In genomic region chr6:149855040-149855654, GRCh38 we compare ENCODE assay signal across 10 cellular contexts. TPM values are rescaled to one million over a fixed set of nuclear protein-coding genes. Genes with fewer than 3 reads are reported as not detected.
A peak's percentile ranks its signal among the peaks of the same experiment; 100 is the strongest.
DNase-seq lines count a peak whose midpoint lies in the region; ATAC-seq, FAIRE-seq and TF ChIP-seq lines count a peak whose summit lies in the region.
"Had no signal": no experiment of that assay in that cellular context is flagged by ENCODE, and none has a peak within 500 bp of the region (broad histone marks: within the 10 kb centered on the region; RNA-seq: fewer than 3 reads in every experiment).

No MANE protein-coding gene starts in this region.

- H3K36me3 ChIP-seq in esophagus squamous epithelium (peaks cover 0 to 14% (median 0%) of the 10 kb centered on the region in 3 donors), trophoblast cell (ENCODE audit: control insufficient read depth in 1 of 2, insufficient read depth in 2 of 2, low read length in 2 of 2) (no peaks in the 10 kb centered on the region)

- H3K23ac ChIP-seq in trophoblast cell (ENCODE audit: low read length), result no peak overlapping the region

- no peak for TF ChIP-seq POLR2A in esophagus squamous epithelium (IDR thresholded peaks at IDR 0.05)

- H4K8ac ChIP-seq in trophoblast cell (ENCODE audit: low read depth, low read length), result no peak overlapping the region

- H3K4ac ChIP-seq in trophoblast cell (ENCODE audit: low read depth, low read length), result no peak overlapping the region

- H3K4me3 ChIP-seq in esophagus squamous epithelium, result peak overlapping the region in 1 of 4 donors; percentile 36
- H3K4me3 ChIP-seq in trophoblast cell (ENCODE audit: low read depth, low read length), result no peak overlapping the region
- H3K4me3 ChIP-seq: body of pancreas had no signal

- FAIRE-seq in RCC 7860 (lab: Jason Lieb, UNC), result no peak

- no peaks in the 10 kb centered on the region for H3K27me3 ChIP-seq in esophagus squamous epithelium
- no peaks in the 10 kb centered on the region for H3K27me3 ChIP-seq in trophoblast cell (ENCODE audit: insufficient read depth, low read length)
- H3K27me3 ChIP-seq: body of pancreas had no signal

- no peaks in the 10 kb centered on the region for H3K79me2 ChIP-seq in trophoblast cell (ENCODE audit: control insufficient read depth, insufficient read depth, low read length, poor library complexity)

- H2BK120ac ChIP-seq in trophoblast cell (ENCODE audit: insufficient read depth, low read length, poor library complexity), result no peak overlapping the region

- peaks cover 4% of the 10 kb centered on the region for H3K79me1 ChIP-seq in trophoblast cell (ENCODE audit: low read length)

- no peak for TF ChIP-seq CTCF in esophagus squamous epithelium (IDR thresholded peaks at IDR 0.05)
- TF ChIP-seq CTCF in glutamatergic neuron (IDR thresholded peaks at IDR 0.05; ENCODE audit: partially characterized antibody, unreplicated experiment), result no peak

- DNase-seq in ELR (ENCODE audit: low read depth) (peak; percentile 97), RCC 7860 (ENCODE audit: low spot score) (peak; percentile 72), esophagus squamous epithelium (lab: John Stamatoyannopoulos, UW) (no peak), trophoblast cell (peak; percentile 94 to 95), NCI-H2029 treated with DMSO at 0.1 percent for 48 hours (lab: John Stamatoyannopoulos, UW) (no peak), epidermal melanocyte (ENCODE audit: insufficient read length, low spot score) (no peak), glutamatergic neuron (no peak)
- DNase-seq: activated CD8-positive, alpha-beta T cell treated with anti-CD3 and anti-CD28 coated beads, Interleukin-2, amount 10 ng/mL, durations not matched to agents 7 days and 5 days had no signal

- no peak overlapping the region for H3K27ac Mint-ChIP-seq in glutamatergic neuron (ENCODE audit: unreplicated experiment)
- H3K27ac Mint-ChIP-seq: activated CD8-positive, alpha-beta T cell treated with anti-CD3 and anti-CD28 coated beads, Interleukin-2, amount 10 ng/mL, durations not matched to agents 7 days and 5 days had no signal

- no peak overlapping the region for H2AK5ac ChIP-seq in trophoblast cell (ENCODE audit: low read length)

- H3K27me3 Mint-ChIP-seq in glutamatergic neuron (ENCODE audit: unreplicated experiment), result no peaks in the 10 kb centered on the region

- H3K4me1 Mint-ChIP-seq in glutamatergic neuron (ENCODE audit: low read depth, unreplicated experiment), result no peaks in the 10 kb centered on the region

- H4K91ac ChIP-seq in trophoblast cell (ENCODE audit: low read depth, low read length), result no peak overlapping the region

- H2BK5ac ChIP-seq in trophoblast cell (ENCODE audit: low read depth, low read length, poor library complexity), result peak overlapping the region; percentile 10

- H3K9me3 ChIP-seq in esophagus squamous epithelium (no peaks in the 10 kb centered on the region), trophoblast cell (ENCODE audit: insufficient read depth, low read depth, low read length) (no peaks in the 10 kb centered on the region)
- H3K9me3 ChIP-seq: body of pancreas had no signal

- peak overlapping the region; percentile 49 for H3K4me2 ChIP-seq in trophoblast cell (ENCODE audit: low read length)

- H2BK12ac ChIP-seq in trophoblast cell (ENCODE audit: low read length), result no peak overlapping the region

- no peak for ATAC-seq in HG03521 (IDR thresholded peaks at IDR 0.05; ENCODE audit: unreplicated experiment)
- ATAC-seq: activated CD8-positive, alpha-beta T cell treated with anti-CD3 and anti-CD28 coated beads, Interleukin-2, amount 10 ng/mL, durations not matched to agents 7 days and 5 days; body of pancreas had no signal

- H3K14ac ChIP-seq in trophoblast cell (ENCODE audit: low read length), result no peak overlapping the region

- no peak overlapping the region for H4K12ac ChIP-seq in trophoblast cell (ENCODE audit: low read depth, low read length)

- H3K36me3 Mint-ChIP-seq in glutamatergic neuron (ENCODE audit: unreplicated experiment), result peaks cover 9% of the 10 kb centered on the region

- no peaks in the 10 kb centered on the region for H3K9me3 Mint-ChIP-seq in glutamatergic neuron (ENCODE audit: unreplicated experiment)

- no peak overlapping the region for H3K4me3 Mint-ChIP-seq in glutamatergic neuron (ENCODE audit: unreplicated experiment)
- H3K4me3 Mint-ChIP-seq: activated CD8-positive, alpha-beta T cell treated with anti-CD3 and anti-CD28 coated beads, Interleukin-2, amount 10 ng/mL, durations not matched to agents 7 days and 5 days had no signal

- H3K9ac ChIP-seq in trophoblast cell (ENCODE audit: low read length), result no peak overlapping the region

- no peak overlapping the region for H2AFZ ChIP-seq in trophoblast cell (ENCODE audit: insufficient read depth, low read length, poor library complexity)

- intact Hi-C loops in esophagus squamous epithelium (cut with DNase I), result no loop called here

- peak overlapping the region; percentile 72 to 89 (median 78) for H3K27ac ChIP-seq in esophagus squamous epithelium
- peak overlapping the region; percentile 65 for H3K27ac ChIP-seq in trophoblast cell (ENCODE audit: low read depth, low read length)
- H3K27ac ChIP-seq: body of pancreas had no signal

- no peak overlapping the region for H3K18ac ChIP-seq in trophoblast cell (ENCODE audit: low read length)

- H3K4me1 ChIP-seq in esophagus squamous epithelium (peaks cover 6 to 89% (median 27%) of the 10 kb centered on the region in 3 donors), trophoblast cell (ENCODE audit: control insufficient read depth in 1 of 2, insufficient read depth in 2 of 2, low read length in 2 of 2) (peaks cover 11 to 12% of the 10 kb centered on the region in 2 experiments)

- WGBS in esophagus squamous epithelium, 2 donors, result 44 to 51% methylated on average over 5 of the region's 5 CpGs
- WGBS in trophoblast cell (ENCODE audit: extremely low coverage, insufficient coverage, insufficient read length), result no CpG with 5 or more reads among the region's 5 CpGs

RNA-seq across cellular contexts. Expression of gene LRP11, which starts 9.0 kb away (rescaled TPM):
- 10 to 100 TPM; 40.2 to 74.9 (median 58.4) TPM for total RNA-seq in esophagus squamous epithelium
- 6.9 TPM in 2 replicates for polyA plus RNA-seq in trophoblast cell (2013)
- total RNA-seq in glutamatergic neuron (ENCODE audit: unreplicated experiment), result 10.8 TPM

RNA-seq across cellular contexts. Expression of gene RAET1E, which starts 42.8 kb away (rescaled TPM):
- total RNA-seq in esophagus squamous epithelium (10 to 100 TPM; 50.1 to 90.1 (median 67.9) TPM), glutamatergic neuron (ENCODE audit: unreplicated experiment) (not detected)
- polyA plus RNA-seq in trophoblast cell (2013), result not detected in 2 replicates
- total RNA-seq: activated CD8-positive, alpha-beta T cell treated with anti-CD3 and anti-CD28 coated beads, Interleukin-2, amount 10 ng/mL, durations not matched to agents 7 days and 5 days; body of pancreas had no signal

Comparison
In these comparisons a context has a peak if more than half of its experiments do, and no peak if none do; other contexts are left out.
1. DNase-seq: peak in ELR (single experiment), RCC 7860 (single experiment) and trophoblast cell (2 of 2); none in esophagus squamous epithelium (single experiment), NCI-H2029 treated with DMSO at 0.1 percent for 48 hours (single experiment), epidermal melanocyte (single experiment) and glutamatergic neuron (single experiment).
2. RNA of gene RAET1E, which starts 42.8 kb away (total RNA-seq): 50.1 to 90.1 TPM in esophagus squamous epithelium; not detected in glutamatergic neuron (single experiment); every median in the first group is over 10 times any median in the second.